In genomic region chr2:31248139-31248538, GRCh38 we compare ENCODE assay signal across 16 cellular contexts. TPM values are rescaled to one million over a fixed set of nuclear protein-coding genes. Genes with fewer than 3 reads are reported as not detected.
A peak's percentile ranks its signal among the peaks of the same experiment; 100 is the strongest.
DNase-seq lines count a peak whose midpoint lies in the region; ATAC-seq and TF ChIP-seq lines count a peak whose summit lies in the region.
"Had no signal": no experiment of that assay in that cellular context is flagged by ENCODE, and none has a peak within 500 bp of the region (broad histone marks: within the 10 kb centered on the region; RNA-seq: fewer than 3 reads in every experiment).

No MANE protein-coding gene starts in this region.

- no peak overlapping the region for H2AFZ ChIP-seq in Karpas-422 (ENCODE audit: low read length)
- no peak overlapping the region for H2AFZ ChIP-seq in mesenchymal stem cell (ENCODE audit: low read depth, low read length)

- peak overlapping the region; percentile 24 for H3K4me2 ChIP-seq in Karpas-422 (ENCODE audit: low read depth, low read length, poor library complexity, severe bottlenecking)
- H3K4me2 ChIP-seq in mesenchymal stem cell (ENCODE audit: low read length, poor library complexity, severe bottlenecking): no peak overlapping the region

- H3K27ac Mint-ChIP-seq in chondrocyte (ENCODE audit: unreplicated experiment): peak overlapping the region; percentile 79
- peak overlapping the region; percentile 50 for H3K27ac Mint-ChIP-seq in stimulated activated memory B cell treated with anti-CD40 and anti-IgM and Interleukin-4, amounts not matched to agents 10 μg/mL and 1 μg/mL and 100 μg/mL, for 72 hours

- H3K9me3 Mint-ChIP-seq in chondrocyte (ENCODE audit: low read depth): no peaks in the 10 kb centered on the region
- peaks cover 2% of the 10 kb centered on the region for H3K9me3 Mint-ChIP-seq in stimulated activated memory B cell treated with anti-CD40 and anti-IgM and Interleukin-4, amounts not matched to agents 10 μg/mL and 1 μg/mL and 100 μg/mL, for 72 hours
- H3K9me3 Mint-ChIP-seq: CD4-positive, CD25-positive, alpha-beta regulatory T cell had no signal

- no peak overlapping the region for H3K4ac ChIP-seq in mesenchymal stem cell (ENCODE audit: low read depth in 1 of 2, low read length in 2 of 2)

- no peak overlapping the region for H3K9ac ChIP-seq in Karpas-422 (ENCODE audit: low read length)
- H3K9ac ChIP-seq in mesenchymal stem cell (ENCODE audit: low read length): no peak overlapping the region
- H3K9ac ChIP-seq: BLaER1 treated with 17β-estradiol and CSF1 and Interleukin-3, amounts not matched to agents 10 nM and 100 nM had no signal

- H3K79me1 ChIP-seq in mesenchymal stem cell (replicated peaks; ENCODE audit: low read length, poor library complexity, severe bottlenecking): peaks cover 39% of the 10 kb centered on the region

- H3K23ac ChIP-seq in mesenchymal stem cell (ENCODE audit: low read length in 2 of 2): no peak overlapping the region

- H3K14ac ChIP-seq in mesenchymal stem cell (ENCODE audit: low read length in 2 of 2): no peak overlapping the region

- H3K27me3 Mint-ChIP-seq in chondrocyte (ENCODE audit: low read depth): no peaks in the 10 kb centered on the region
- no peaks in the 10 kb centered on the region for H3K27me3 Mint-ChIP-seq in stimulated activated memory B cell treated with anti-CD40 and anti-IgM and Interleukin-4, amounts not matched to agents 10 μg/mL and 1 μg/mL and 100 μg/mL, for 72 hours
- H3K27me3 Mint-ChIP-seq: CD4-positive, CD25-positive, alpha-beta regulatory T cell had no signal

- TF ChIP-seq CTCF in chondrocyte (IDR thresholded peaks at IDR 0.05): no peak

- no peak overlapping the region for H3K4me3 Mint-ChIP-seq in chondrocyte (ENCODE audit: unreplicated experiment)
- no peak overlapping the region for H3K4me3 Mint-ChIP-seq in stimulated activated memory B cell treated with anti-CD40 and anti-IgM and Interleukin-4, amounts not matched to agents 10 μg/mL and 1 μg/mL and 100 μg/mL, for 72 hours
- H3K4me3 Mint-ChIP-seq: CD4-positive, CD25-positive, alpha-beta regulatory T cell had no signal

- no peak overlapping the region for H3K18ac ChIP-seq in mesenchymal stem cell (ENCODE audit: low read depth in 1 of 2, low read length in 2 of 2)

- H2BK5ac ChIP-seq in mesenchymal stem cell (ENCODE audit: low read depth, low read length, poor library complexity, severe bottlenecking): no peak overlapping the region

- H3K9me3 ChIP-seq in Karpas-422 (ENCODE audit: low read length) (no peaks in the 10 kb centered on the region), mesenchymal stem cell (ENCODE audit: control insufficient read depth, low read length) (no peaks in the 10 kb centered on the region)
- H3K9me3 ChIP-seq: BLaER1 treated with 17β-estradiol and CSF1 and Interleukin-3, amounts not matched to agents 10 nM and 100 nM; HAP-1 had no signal

- H4K8ac ChIP-seq in mesenchymal stem cell (ENCODE audit: low read length): no peak overlapping the region

- H3K36me3 ChIP-seq in Karpas-422 (ENCODE audit: insufficient read depth, low read length) (peaks cover 68% of the 10 kb centered on the region), mesenchymal stem cell (ENCODE audit: control insufficient read depth in 1 of 2, insufficient read depth in 2 of 2, low read depth in 1 of 2, low read length in 2 of 2) (peaks cover 37 to 49% of the 10 kb centered on the region in 2 experiments)
- H3K36me3 ChIP-seq: HAP-1 had no signal

- peak overlapping the region; percentile 71 for H2AK5ac ChIP-seq in mesenchymal stem cell (ENCODE audit: low read length, severe bottlenecking)

- no peak overlapping the region for H4K91ac ChIP-seq in mesenchymal stem cell (ENCODE audit: low read length)

- no peaks in the 10 kb centered on the region for H3K9me2 ChIP-seq in Karpas-422 (replicated peaks; ENCODE audit: insufficient read depth, low read length)

- H2BK12ac ChIP-seq in mesenchymal stem cell (ENCODE audit: low read length in 2 of 2): no peak overlapping the region

- H2BK120ac ChIP-seq in mesenchymal stem cell (ENCODE audit: low read depth, low read length): no peak overlapping the region

- H3K27ac ChIP-seq in Karpas-422 (ENCODE audit: low read length): peak overlapping the region; percentile 85
- H3K27ac ChIP-seq in mesenchymal stem cell (ENCODE audit: low read length, poor library complexity, severe bottlenecking): peak overlapping the region; percentile 53
- H3K27ac ChIP-seq: BLaER1 treated with 17β-estradiol and CSF1 and Interleukin-3, amounts not matched to agents 10 nM and 100 nM had no signal

- 93% methylated on average over 3 of the region's 3 CpGs for WGBS in mesenchymal stem cell

- DNase-seq in Karpas-422 (peak; percentile 41), chondrocyte (ENCODE audit: low spot score) (no peak), mesenchymal stem cell (no peak), UCSD-AML1 (lab: John Stamatoyannopoulos, UW; ENCODE audit: unreplicated experiment) (no peak)
- no peak for DNase-seq in activated CD4-positive, alpha-beta T cell treated with anti-CD3 and anti-CD28 coated beads for 1 hour
- DNase-seq: AML-193; CD4-positive, CD25-positive, alpha-beta regulatory T cell; DMS53; GF-D8; IMR-90 had no signal

- H3K4me1 ChIP-seq in Karpas-422 (ENCODE audit: low read length): peaks cover 91% of the 10 kb centered on the region
- peaks cover 18% of the 10 kb centered on the region for H3K4me1 ChIP-seq in mesenchymal stem cell (ENCODE audit: control insufficient read depth, insufficient read depth, low read depth, low read length)
- H3K4me1 ChIP-seq: HAP-1 had no signal

- H3K4me3 ChIP-seq in Karpas-422 (ENCODE audit: low read length) (no peak overlapping the region), mesenchymal stem cell (ENCODE audit: insufficient read depth in 1 of 2, low read depth in 1 of 2, low read length in 2 of 2) (no peak overlapping the region)
- H3K4me3 ChIP-seq: BLaER1 treated with 17β-estradiol and CSF1 and Interleukin-3, amounts not matched to agents 10 nM and 100 nM; HAP-1 had no signal

- H3K79me2 ChIP-seq in Karpas-422 (ENCODE audit: low read length): peaks cover 42% of the 10 kb centered on the region

- no peak for ATAC-seq in stimulated activated memory B cell treated with anti-CD40 and anti-IgM and Interleukin-4, amounts not matched to agents 10 μg/mL and 1 μg/mL and 100 μg/mL, for 72 hours
- no peak for ATAC-seq in HG03521 (IDR thresholded peaks at IDR 0.05; ENCODE audit: unreplicated experiment)

- H3K4me1 Mint-ChIP-seq in chondrocyte (ENCODE audit: low read depth): peaks cover 10% of the 10 kb centered on the region
- H3K4me1 Mint-ChIP-seq in stimulated activated memory B cell treated with anti-CD40 and anti-IgM and Interleukin-4, amounts not matched to agents 10 μg/mL and 1 μg/mL and 100 μg/mL, for 72 hours: peaks cover 56% of the 10 kb centered on the region

- H4K20me1 ChIP-seq in Karpas-422 (ENCODE audit: insufficient read depth, low read depth, low read length): peaks cover 31% of the 10 kb centered on the region
- H4K20me1 ChIP-seq: BLaER1 treated with 17β-estradiol and CSF1 and Interleukin-3, amounts not matched to agents 10 nM and 100 nM had no signal

- no peaks in the 10 kb centered on the region for H3K27me3 ChIP-seq in Karpas-422 (ENCODE audit: low read length)
- H3K27me3 ChIP-seq in mesenchymal stem cell (ENCODE audit: control insufficient read depth in 1 of 2, insufficient read depth in 1 of 2, low read length in 2 of 2): no peaks in the 10 kb centered on the region
- H3K27me3 ChIP-seq: BLaER1 treated with 17β-estradiol and CSF1 and Interleukin-3, amounts not matched to agents 10 nM and 100 nM had no signal

- no peak overlapping the region for H2BK15ac ChIP-seq in mesenchymal stem cell (ENCODE audit: low read depth, poor library complexity, severe bottlenecking)

- H3K36me3 Mint-ChIP-seq in chondrocyte (ENCODE audit: low read depth): peaks cover 22% of the 10 kb centered on the region
- H3K36me3 Mint-ChIP-seq in stimulated activated memory B cell treated with anti-CD40 and anti-IgM and Interleukin-4, amounts not matched to agents 10 μg/mL and 1 μg/mL and 100 μg/mL, for 72 hours: peaks cover 56% of the 10 kb centered on the region

RNA-seq across cellular contexts. Expression of gene EHD3, which starts 14.2 kb away (rescaled TPM):
- 152 and 200 TPM in 2 replicates for total RNA-seq in Karpas-422 (2014; rRNA removed; shearing (Covaris generic); ENCODE audit: low replicate concordance)
- total RNA-seq in chondrocyte: 22.3 to 29.9 TPM (median 24.0 TPM) in 3 replicates
- polyA plus RNA-seq in mesenchymal stem cell (2013, experiment 1 of 2): 63.7 TPM
- polyA plus RNA-seq in mesenchymal stem cell (2013, experiment 2 of 2): 62.4 TPM
- total RNA-seq: HT-29 had no signal

RNA-seq across cellular contexts. Expression of gene CAPN14, which starts 30.8 kb away (rescaled TPM):
- total RNA-seq in Karpas-422 (2014; rRNA removed; shearing (Covaris generic); ENCODE audit: low replicate concordance): 2.0 and 2.6 TPM in 2 replicates
- total RNA-seq in chondrocyte: 0.10 to 0.39 TPM (median 0.15 TPM) in 3 replicates
- polyA plus RNA-seq in mesenchymal stem cell (2013, experiment 1 of 2): 0.07 TPM
- 0.04 TPM for polyA plus RNA-seq in mesenchymal stem cell (2013, experiment 2 of 2)
- total RNA-seq: HT-29 had no signal
- polyA plus RNA-seq: H1 had no signal
